In genomic region chr7:112199672-112200071, GRCh38 we compare ENCODE assay signal across 27 cellular contexts. TPM values are rescaled to one million over a fixed set of nuclear protein-coding genes. Genes with fewer than 3 reads are reported as not detected.
"Had no signal": no experiment of that assay in that cellular context is flagged by ENCODE, and none has a peak within 500 bp of the region (broad histone marks: within the 10 kb centered on the region; RNA-seq: fewer than 3 reads in every experiment).

No MANE protein-coding gene starts in this region.

- ATAC-seq: Panc1, T-helper 17 cell had no signal

- H3K36me3 ChIP-seq: MG63, SJSA1 had no signal

- DNase-seq: activated B cell treated with CpG ODN at 0.5 μM for 24 hours; activated CD4-positive, alpha-beta memory T cell treated with anti-CD3 and anti-CD28 coated beads for 36 hours; activated CD4-positive, alpha-beta T cell treated with anti-CD3 and anti-CD28 coated beads, Interleukin-2, amount 10 ng/mL, durations not matched to agents 7 days and 5 days; activated CD8-positive, alpha-beta memory T cell treated with anti-CD3 and anti-CD28 coated beads for 24 hours; activated gamma-delta T cell; activated naive CD4-positive, alpha-beta T cell treated with anti-CD3 and anti-CD28 coated beads for 36 hours; activated T-cell treated with anti-CD3 and anti-CD28 coated beads, Interleukin-2, amount 50 U/mL, for 4 hours; anterior cingulate cortex; caudate nucleus; MG63; NCI-H1092; NCI-H1417; NCI-H1930; NCI-H2171 treated with DMSO at 0.1 percent for 48 hours; NCI-H510A; NCI-H526 treated with DMSO at 0.1 percent for 48 hours; NCI-H82; Right ventricle myocardium superior; RPMI8226; T-helper 17 cell; T-helper 9 cell had no signal

- H3K27ac Mint-ChIP-seq: activated B cell treated with CpG ODN at 0.5 μM for 24 hours; activated CD4-positive, alpha-beta memory T cell treated with anti-CD3 and anti-CD28 coated beads for 36 hours; activated CD4-positive, alpha-beta T cell treated with anti-CD3 and anti-CD28 coated beads, Interleukin-2, amount 10 ng/mL, durations not matched to agents 7 days and 5 days; activated naive CD4-positive, alpha-beta T cell treated with anti-CD3 and anti-CD28 coated beads for 36 hours; activated naive CD8-positive, alpha-beta T cell; IgD-negative memory B cell; T-helper 17 cell had no signal

- H3K36me3 Mint-ChIP-seq: activated CD4-positive, alpha-beta memory T cell treated with anti-CD3 and anti-CD28 coated beads for 36 hours; activated naive CD8-positive, alpha-beta T cell; IgD-negative memory B cell had no signal

- FAIRE-seq: TTC549 had no signal

- H3K9ac ChIP-seq: KMS-11 had no signal

- H3K4me3 Mint-ChIP-seq: activated B cell treated with CpG ODN at 0.5 μM for 24 hours; activated CD4-positive, alpha-beta memory T cell treated with anti-CD3 and anti-CD28 coated beads for 36 hours; activated CD4-positive, alpha-beta T cell treated with anti-CD3 and anti-CD28 coated beads, Interleukin-2, amount 10 ng/mL, durations not matched to agents 7 days and 5 days; activated naive CD4-positive, alpha-beta T cell treated with anti-CD3 and anti-CD28 coated beads for 36 hours; activated naive CD8-positive, alpha-beta T cell; activated T-cell treated with anti-CD3 and anti-CD28 coated beads, Interleukin-2, amount 50 U/mL, for 4 hours; IgD-negative memory B cell; T-helper 17 cell had no signal

- H3K9me3 Mint-ChIP-seq: activated B cell treated with CpG ODN at 0.5 μM for 24 hours; activated CD4-positive, alpha-beta memory T cell treated with anti-CD3 and anti-CD28 coated beads for 36 hours; activated CD4-positive, alpha-beta T cell treated with anti-CD3 and anti-CD28 coated beads, Interleukin-2, amount 10 ng/mL, durations not matched to agents 7 days and 5 days; activated naive CD4-positive, alpha-beta T cell treated with anti-CD3 and anti-CD28 coated beads for 36 hours; activated T-cell treated with anti-CD3 and anti-CD28 coated beads, Interleukin-2, amount 50 U/mL, for 4 hours; IgD-negative memory B cell had no signal

- H3K27ac ChIP-seq: KMS-11, SJSA1 had no signal

- H3K4me2 ChIP-seq: KMS-11 had no signal

- H3K9me3 ChIP-seq: MG63, SJSA1 had no signal

- H3K27me3 ChIP-seq: MG63 had no signal

- H3K4me3 ChIP-seq: MG63, SJSA1 had no signal

RNA-seq across cellular contexts. Expression of gene DOCK4, which starts 6.5 kb away (rescaled TPM):
- polyA plus RNA-seq: IgD-negative memory B cell had no signal
